ENCODE assay signal across 16 cellular contexts in genomic region chr3:127140501-127141460, GRCh38. TPM values are rescaled to one million over a fixed set of nuclear protein-coding genes. Genes with fewer than 3 reads are reported as not detected.
"Had no signal": no experiment of that assay in that cellular context is flagged by ENCODE, and none has a peak within 500 bp of the region (broad histone marks: within the 10 kb centered on the region; RNA-seq: fewer than 3 reads in every experiment).

No MANE protein-coding gene starts in this region.

- DNase-seq: effector memory CD4-positive, alpha-beta T cell; esophagus squamous epithelium; foreskin fibroblast; immature natural killer cell; left ventricle myocardium superior; mesenchymal stem cell; naive thymus-derived CD4-positive, alpha-beta T cell; nephron progenitor cell; stimulated activated CD4-positive, alpha-beta T cell treated with anti-CD3 and anti-CD28 coated beads, Interleukin-2, amount 100 ng/mL, for 48 hours; stimulated activated naive CD4-positive, alpha-beta T cell treated with Interleukin-2 at 50 U/mL for 16 hours; uterus had no signal

- ATAC-seq: left ventricle myocardium superior; naive thymus-derived CD4-positive, alpha-beta T cell had no signal

- H3K4me1 Mint-ChIP-seq: immature natural killer cell; naive thymus-derived CD4-positive, alpha-beta T cell had no signal

- H3K4me1 ChIP-seq: uterus had no signal

- H3K36me3 ChIP-seq: esophagus squamous epithelium, neutrophil, tibial artery, upper lobe of left lung, uterus had no signal

- H3K27me3 ChIP-seq: uterus had no signal

- H3K9me3 ChIP-seq: esophagus squamous epithelium, neutrophil, tibial artery, upper lobe of left lung, uterus had no signal

- H3K27ac ChIP-seq: esophagus squamous epithelium, neutrophil, tibial artery, upper lobe of left lung, uterus had no signal

- H3K9me3 Mint-ChIP-seq: immature natural killer cell, nephron progenitor cell had no signal

- H3K27ac Mint-ChIP-seq: immature natural killer cell; naive thymus-derived CD4-positive, alpha-beta T cell; nephron progenitor cell had no signal

- H3K4me3 ChIP-seq: esophagus squamous epithelium, lung, smooth muscle cell, tibial artery, upper lobe of left lung, uterus had no signal

- H3K4me2 ChIP-seq: smooth muscle cell had no signal

- H3K4me3 Mint-ChIP-seq: immature natural killer cell; naive thymus-derived CD4-positive, alpha-beta T cell; nephron progenitor cell had no signal

RNA-seq across cellular contexts. Expression of gene PRR23E, which starts 52.1 kb away (rescaled TPM):
- polyA plus RNA-seq: immature natural killer cell; lung; naive thymus-derived CD4-positive, alpha-beta T cell; smooth muscle cell had no signal
